ENCODE assay signal across 6 cellular contexts in the genomic region with DNA sequence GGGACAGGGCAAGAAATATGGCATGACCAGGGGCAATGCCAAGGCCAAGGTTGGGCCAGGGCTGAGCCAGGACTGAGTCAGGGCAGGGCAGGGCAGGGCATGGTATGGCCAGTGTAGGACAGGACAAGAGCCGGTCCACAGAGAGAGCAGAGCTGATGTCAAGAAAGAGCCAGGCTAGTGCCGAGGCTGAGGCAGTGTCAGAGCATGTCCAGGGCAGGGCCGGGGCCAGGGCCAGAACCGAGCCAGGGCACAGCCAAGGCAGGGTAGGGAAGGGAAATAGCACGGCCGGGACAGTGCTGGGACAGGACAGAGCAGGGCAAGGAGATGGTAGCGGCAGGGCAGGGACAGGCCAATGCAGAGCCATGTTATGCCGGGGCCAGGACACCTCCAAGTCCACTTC.
DNase-seq lines count a peak whose midpoint lies in the region; ATAC-seq and TF ChIP-seq lines count a peak whose summit lies in the region.
"Not testable (repeated sequence)": the region's sequence is repeated elsewhere in the genome, so short reads cannot be mapped to it uniquely, and the experiment has no call there.

No MANE protein-coding gene starts in this region.

- TF ChIP-seq CTCF in chondrocyte (IDR thresholded peaks at IDR 0.05); right lobe of liver (IDR thresholded peaks at IDR 0.05); spleen (IDR thresholded peaks at IDR 0.05 in 8 of 11, conservative IDR thresholded peaks at IDR 0.05 in 3 of 11); vagina (IDR thresholded peaks at IDR 0.05): not testable (repeated sequence)

- WGBS in right lobe of liver (ENCODE audit: insufficient coverage, low coverage, low lambda C conversion rate, missing lambda C conversion rate), result 82% methylated on average over 5 of the region's 8 CpGs
- WGBS in spleen, 5 donors, result 86 to 97% (median 92%) methylated on average over 6 to 8 of the region's 8 CpGs

- not testable (repeated sequence) for H3K27me3 Mint-ChIP-seq in chondrocyte (ENCODE audit: low read depth)

- not testable (repeated sequence) for H3K36me3 Mint-ChIP-seq in chondrocyte (ENCODE audit: low read depth)

- not testable (repeated sequence) for H3K27ac Mint-ChIP-seq in chondrocyte (ENCODE audit: unreplicated experiment)

- not testable (repeated sequence) for H3K4me1 ChIP-seq in right lobe of liver, spleen, vagina

- not testable (repeated sequence) for H3K27me3 ChIP-seq in right lobe of liver; spleen (replicated peaks in 1 of 7); vagina

- peak; percentile 72 for DNase-seq in chondrocyte (ENCODE audit: low spot score)
- peak; percentile 67 for DNase-seq in cardiac septum (ENCODE audit: low spot score)
- peak in 2 of 3 donors; percentile 15 to 33 for DNase-seq in right lobe of liver
- peak; percentile 73 for DNase-seq in mesenteric fat pad (ENCODE audit: low spot score)
- peak; percentile 72 for DNase-seq in spleen
- DNase-seq in vagina (ENCODE audit: extremely low spot score in 2 of 2), result peak; percentile 25 to 31

- H3K4me3 ChIP-seq in right lobe of liver, spleen, vagina: not testable (repeated sequence)

- not testable (repeated sequence) for ATAC-seq in right lobe of liver

- intact Hi-C loops in cardiac septum (cut with DNase I); right lobe of liver (cut with DNase I); spleen (cut with DNase I; ENCODE audit: low total_unique reads); vagina (cut with DNase I): not testable (repeated sequence)

- H3K36me3 ChIP-seq in right lobe of liver, spleen, vagina: not testable (repeated sequence)

- H3K4me1 Mint-ChIP-seq in chondrocyte (ENCODE audit: low read depth), result not testable (repeated sequence)

- not testable (repeated sequence) for H3K9me3 ChIP-seq in right lobe of liver, spleen, vagina

- H3K4me3 Mint-ChIP-seq in chondrocyte (ENCODE audit: unreplicated experiment), result not testable (repeated sequence)

- not testable (repeated sequence) for H3K27ac ChIP-seq in right lobe of liver, spleen, vagina

- not testable (repeated sequence) for TF ChIP-seq POLR2A in right lobe of liver (IDR thresholded peaks at IDR 0.05); spleen (IDR thresholded peaks at IDR 0.05); vagina (IDR thresholded peaks at IDR 0.05)

- not testable (repeated sequence) for H3K9me3 Mint-ChIP-seq in chondrocyte (ENCODE audit: low read depth)
